In the genomic region with DNA sequence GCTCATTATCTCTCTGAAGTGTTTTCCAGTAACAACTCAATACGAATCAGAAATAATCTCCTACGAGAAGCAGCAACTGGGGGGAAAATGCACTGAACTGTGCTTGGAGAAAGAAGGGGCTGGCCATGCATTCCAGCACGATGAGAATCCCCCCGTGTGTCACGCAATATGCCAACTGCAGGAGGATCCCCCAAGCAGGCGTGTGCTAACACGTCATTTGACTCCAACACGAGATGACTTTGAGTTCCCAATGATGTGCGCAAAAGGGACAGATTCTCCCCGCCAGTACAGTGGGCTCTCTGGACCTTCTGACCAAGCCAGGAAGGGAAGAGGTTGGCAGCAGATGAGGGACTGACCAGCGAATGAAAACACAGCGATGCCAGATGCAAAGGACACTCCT, we compare ENCODE assay signal across 10 cellular contexts.
DNase-seq lines count a peak whose midpoint lies in the region; ATAC-seq and TF ChIP-seq lines count a peak whose summit lies in the region.
"Had no signal": no experiment of that assay in that cellular context is flagged by ENCODE, and none has a peak within 500 bp of the region (broad histone marks: within the 10 kb centered on the region; RNA-seq: fewer than 3 reads in every experiment).

No MANE protein-coding gene starts in this region.

- no peak for TF ChIP-seq CTCF in Loucy (conservative IDR thresholded peaks at IDR 0.05; ENCODE audit: low read length)

- POLR2A ChIA-PET in activated CD8-positive, alpha-beta T cell treated with anti-CD3 and anti-CD28 coated beads, Interleukin-2, amount 10 ng/mL, durations not matched to agents 7 days and 5 days (lab: Charles Lee), result interaction anchor here (0.8 kb wide), 1 partner anchor 71 kb away, joined by 4 read pairs; no protein-coding TSS in a partner anchor

- no peaks in the 10 kb centered on the region for H3K9me2 ChIP-seq in Loucy (replicated peaks; ENCODE audit: low read depth, low read length)

- H3K27ac ChIP-seq in BLaER1 treated with 17β-estradiol and CSF1 and Interleukin-3, amounts not matched to agents 10 nM and 100 nM, result peak overlapping the region; percentile 57 to 82 (median 75); a peak in 20 of 22 replicates
- H3K27ac ChIP-seq: testis had no signal

- H3K27ac Mint-ChIP-seq in dendritic cell treated with granulocyte-macrophage colony-stimulating factor and Interleukin-4, amounts not matched to agents 40 ng/mL and 50 ng/mL, for 4 days, result peak overlapping the region; percentile 82
- H3K27ac Mint-ChIP-seq in activated CD4-positive, alpha-beta T cell treated with anti-CD3 and anti-CD28 coated beads, Interleukin-2, amount 10 ng/mL, durations not matched to agents 24 days and 14 days, result no peak overlapping the region
- H3K27ac Mint-ChIP-seq in activated CD8-positive, alpha-beta T cell treated with anti-CD3 and anti-CD28 coated beads, Interleukin-2, amount 10 ng/mL, durations not matched to agents 7 days and 5 days, result no peak overlapping the region

- DNase-seq in retina (peak; percentile 39), MV-4-11 (lab: John Stamatoyannopoulos, UW) (no peak)
- DNase-seq in activated CD4-positive, alpha-beta T cell treated with anti-CD3 and anti-CD28 coated beads, Interleukin-2, amount 10 ng/mL, durations not matched to agents 24 days and 14 days, result no peak
- DNase-seq in activated CD8-positive, alpha-beta T cell treated with anti-CD3 and anti-CD28 coated beads, Interleukin-2, amount 10 ng/mL, durations not matched to agents 7 days and 5 days, result no peak
- DNase-seq: DMS 273 treated with DMSO at 0.1 percent for 48 hours, testis had no signal

- H2AFZ ChIP-seq in Loucy (ENCODE audit: low read length), result peak overlapping the region; percentile 85

- H3F3A ChIP-seq in Loucy (ENCODE audit: low read depth), result no peaks in the 10 kb centered on the region

- intact Hi-C loops in dendritic cell treated with granulocyte-macrophage colony-stimulating factor and Interleukin-4, amounts not matched to agents 40 ng/mL and 50 ng/mL, for 4 days (cut with micrococcal nuclease), result no loop called here
- intact Hi-C loops in activated CD4-positive, alpha-beta T cell treated with anti-CD3 and anti-CD28 coated beads, Interleukin-2, amount 10 ng/mL, durations not matched to agents 24 days and 14 days (cut with micrococcal nuclease), result no loop called here

- no peaks in the 10 kb centered on the region for H3K36me3 Mint-ChIP-seq in dendritic cell treated with granulocyte-macrophage colony-stimulating factor and Interleukin-4, amounts not matched to agents 40 ng/mL and 50 ng/mL, for 4 days (ENCODE audit: low read depth)
- no peaks in the 10 kb centered on the region for H3K36me3 Mint-ChIP-seq in activated CD4-positive, alpha-beta T cell treated with anti-CD3 and anti-CD28 coated beads, Interleukin-2, amount 10 ng/mL, durations not matched to agents 24 days and 14 days (ENCODE audit: low read depth)
- no peaks in the 10 kb centered on the region for H3K36me3 Mint-ChIP-seq in activated CD8-positive, alpha-beta T cell treated with anti-CD3 and anti-CD28 coated beads, Interleukin-2, amount 10 ng/mL, durations not matched to agents 7 days and 5 days (ENCODE audit: low read depth)

- H3K4me2 ChIP-seq in BLaER1 treated with 17β-estradiol and CSF1 and Interleukin-3, amounts not matched to agents 10 nM and 100 nM, result peak overlapping the region; percentile 65 to 91 (median 78)
- no peak overlapping the region for H3K4me2 ChIP-seq in Loucy (ENCODE audit: low read depth, low read length, poor library complexity, severe bottlenecking)

- H4K20me1 ChIP-seq in BLaER1 treated with 17β-estradiol and CSF1 and Interleukin-3, amounts not matched to agents 10 nM and 100 nM, result no peaks in the 10 kb centered on the region
- no peaks in the 10 kb centered on the region for H4K20me1 ChIP-seq in Loucy (ENCODE audit: insufficient read depth, low read length, poor library complexity, severe bottlenecking)

- ATAC-seq in GM18870 (IDR thresholded peaks at IDR 0.05; ENCODE audit: unreplicated experiment), result no peak
- ATAC-seq in activated CD8-positive, alpha-beta T cell treated with anti-CD3 and anti-CD28 coated beads, Interleukin-2, amount 10 ng/mL, durations not matched to agents 7 days and 5 days, result no peak

- H3K79me2 ChIP-seq in Loucy (ENCODE audit: insufficient read depth, low read length), result no peaks in the 10 kb centered on the region

- H3K4me1 ChIP-seq in BLaER1 treated with 17β-estradiol and CSF1 and Interleukin-3, amounts not matched to agents 10 nM and 100 nM, result peaks cover 58 to 100% (median 61%) of the 10 kb centered on the region in 10 experiments
- peaks cover 7% of the 10 kb centered on the region for H3K4me1 ChIP-seq in Loucy (ENCODE audit: insufficient read depth, low read length, poor library complexity, severe bottlenecking)
- H3K4me1 ChIP-seq: testis had no signal

- peak overlapping the region in 2 of 11 experiments; percentile 57 to 61; a peak in 3 of 22 replicates for H3K9ac ChIP-seq in BLaER1 treated with 17β-estradiol and CSF1 and Interleukin-3, amounts not matched to agents 10 nM and 100 nM
- no peak overlapping the region for H3K9ac ChIP-seq in Loucy (ENCODE audit: low read depth, low read length, poor library complexity, severe bottlenecking)

- H3K27me3 Mint-ChIP-seq in dendritic cell treated with granulocyte-macrophage colony-stimulating factor and Interleukin-4, amounts not matched to agents 40 ng/mL and 50 ng/mL, for 4 days, result peaks cover 18% of the 10 kb centered on the region
- H3K27me3 Mint-ChIP-seq in activated CD4-positive, alpha-beta T cell treated with anti-CD3 and anti-CD28 coated beads, Interleukin-2, amount 10 ng/mL, durations not matched to agents 24 days and 14 days, result no peaks in the 10 kb centered on the region
- H3K27me3 Mint-ChIP-seq in activated CD8-positive, alpha-beta T cell treated with anti-CD3 and anti-CD28 coated beads, Interleukin-2, amount 10 ng/mL, durations not matched to agents 7 days and 5 days (ENCODE audit: low read depth), result peaks cover 22% of the 10 kb centered on the region

- H3K36me3 ChIP-seq in BLaER1 treated with 17β-estradiol and CSF1 and Interleukin-3, amounts not matched to agents 10 nM and 100 nM, result no peaks in the 10 kb centered on the region
- no peaks in the 10 kb centered on the region for H3K36me3 ChIP-seq in Loucy (ENCODE audit: insufficient read depth, low read length)

- H3K9me3 ChIP-seq in BLaER1 treated with 17β-estradiol and CSF1 and Interleukin-3, amounts not matched to agents 10 nM and 100 nM (replicated peaks in 1 of 11), result no peaks in the 10 kb centered on the region
- no peaks in the 10 kb centered on the region for H3K9me3 ChIP-seq in Loucy (ENCODE audit: insufficient read depth, low read depth, low read length)
- H3K9me3 ChIP-seq: testis had no signal

- H3K4me1 Mint-ChIP-seq in dendritic cell treated with granulocyte-macrophage colony-stimulating factor and Interleukin-4, amounts not matched to agents 40 ng/mL and 50 ng/mL, for 4 days (ENCODE audit: low read depth), result peaks cover 38% of the 10 kb centered on the region
- H3K4me1 Mint-ChIP-seq in activated CD4-positive, alpha-beta T cell treated with anti-CD3 and anti-CD28 coated beads, Interleukin-2, amount 10 ng/mL, durations not matched to agents 24 days and 14 days, result no peaks in the 10 kb centered on the region
- no peaks in the 10 kb centered on the region for H3K4me1 Mint-ChIP-seq in activated CD8-positive, alpha-beta T cell treated with anti-CD3 and anti-CD28 coated beads, Interleukin-2, amount 10 ng/mL, durations not matched to agents 7 days and 5 days (ENCODE audit: low read depth)

- H3K9me3 Mint-ChIP-seq in dendritic cell treated with granulocyte-macrophage colony-stimulating factor and Interleukin-4, amounts not matched to agents 40 ng/mL and 50 ng/mL, for 4 days, result no peaks in the 10 kb centered on the region
- H3K9me3 Mint-ChIP-seq in activated CD4-positive, alpha-beta T cell treated with anti-CD3 and anti-CD28 coated beads, Interleukin-2, amount 10 ng/mL, durations not matched to agents 24 days and 14 days, result no peaks in the 10 kb centered on the region
- H3K9me3 Mint-ChIP-seq in activated CD8-positive, alpha-beta T cell treated with anti-CD3 and anti-CD28 coated beads, Interleukin-2, amount 10 ng/mL, durations not matched to agents 7 days and 5 days (ENCODE audit: insufficient read depth), result no peaks in the 10 kb centered on the region

- H3K4me3 Mint-ChIP-seq in dendritic cell treated with granulocyte-macrophage colony-stimulating factor and Interleukin-4, amounts not matched to agents 40 ng/mL and 50 ng/mL, for 4 days, result no peak overlapping the region
- no peak overlapping the region for H3K4me3 Mint-ChIP-seq in activated CD4-positive, alpha-beta T cell treated with anti-CD3 and anti-CD28 coated beads, Interleukin-2, amount 10 ng/mL, durations not matched to agents 24 days and 14 days
- no peak overlapping the region for H3K4me3 Mint-ChIP-seq in activated CD8-positive, alpha-beta T cell treated with anti-CD3 and anti-CD28 coated beads, Interleukin-2, amount 10 ng/mL, durations not matched to agents 7 days and 5 days

- H3K27me3 ChIP-seq in BLaER1 treated with 17β-estradiol and CSF1 and Interleukin-3, amounts not matched to agents 10 nM and 100 nM, result no peaks in the 10 kb centered on the region
- peaks cover 17% of the 10 kb centered on the region for H3K27me3 ChIP-seq in Loucy (ENCODE audit: insufficient read depth, low read length, poor library complexity, severe bottlenecking)
- H3K27me3 ChIP-seq: testis had no signal

- CTCF ChIA-PET in activated CD8-positive, alpha-beta T cell treated with anti-CD3 and anti-CD28 coated beads, Interleukin-2, amount 10 ng/mL, durations not matched to agents 7 days and 5 days (lab: Charles Lee), result no interaction called here

- H3K4me3 ChIP-seq in BLaER1 treated with 17β-estradiol and CSF1 and Interleukin-3, amounts not matched to agents 10 nM and 100 nM, result 0 out of 20 replicates have a peak overlapping the region, but pooled peaks of 1 of the 10 experiments have one; percentile 32
- no peak overlapping the region for H3K4me3 ChIP-seq in Loucy (ENCODE audit: low read length, poor library complexity, severe bottlenecking)
- H3K4me3 ChIP-seq: testis had no signal
